16 cellular contexts compared by ENCODE assay signal in genomic region chr15:63368503-63368902, GRCh38. TPM values are rescaled to one million over a fixed set of nuclear protein-coding genes. Genes with fewer than 3 reads are reported as not detected.
DNase-seq lines count a peak whose midpoint lies in the region; ATAC-seq and TF ChIP-seq lines count a peak whose summit lies in the region.
"Had no signal": no experiment of that assay in that cellular context is flagged by ENCODE, and none has a peak within 500 bp of the region (broad histone marks: within the 10 kb centered on the region; RNA-seq: fewer than 3 reads in every experiment).

No MANE protein-coding gene starts in this region.

- WGBS in esophagus squamous epithelium, 2 donors, result no CpG with 5 or more reads among the region's 7 CpGs
- WGBS in transverse colon (ENCODE audit: low coverage in 1 of 2), 2 donors, result 91 to 100% methylated on average over 1 to 7 of the region's 7 CpGs

- H3K9me3 ChIP-seq in esophagus squamous epithelium (no peaks in the 10 kb centered on the region), mucosa of rectum (ENCODE audit: control insufficient read depth in 2 of 2, low read length in 2 of 2) (no peaks in the 10 kb centered on the region), transverse colon (no peaks in the 10 kb centered on the region)
- H3K9me3 ChIP-seq: BE2C had no signal

- H3K27ac ChIP-seq in esophagus squamous epithelium (peak overlapping the region; percentile 70 to 90 (median 84)), mucosa of rectum (ENCODE audit: low read depth in 2 of 2, low read length in 2 of 2) (peak overlapping the region; percentile 72 to 81), transverse colon (peak overlapping the region; percentile 62 to 76 (median 70))

- no peak for TF ChIP-seq EP300 in transverse colon (IDR thresholded peaks at IDR 0.05; ENCODE audit: low read depth)

- peak overlapping the region in 1 of 2 donors; percentile 1 for H3K9ac ChIP-seq in mucosa of rectum (ENCODE audit: low read depth in 1 of 2, low read length in 2 of 2)

- peaks cover 0 to 7% (median 0%) of the 10 kb centered on the region in 3 donors for H3K36me3 ChIP-seq in esophagus squamous epithelium
- H3K36me3 ChIP-seq in mucosa of rectum (ENCODE audit: control insufficient read depth in 2 of 2, insufficient read depth in 2 of 2, low read length in 2 of 2), result peaks cover 13 to 14% of the 10 kb centered on the region in 2 donors
- no peaks in the 10 kb centered on the region for H3K36me3 ChIP-seq in transverse colon
- H3K36me3 ChIP-seq: BE2C had no signal

- peaks cover 41 to 92% (median 74%) of the 10 kb centered on the region in 3 donors for H3K4me1 ChIP-seq in esophagus squamous epithelium
- peaks cover 26 to 37% of the 10 kb centered on the region in 2 donors for H3K4me1 ChIP-seq in mucosa of rectum (ENCODE audit: control insufficient read depth in 2 of 2, insufficient read depth in 2 of 2, low read length in 2 of 2)
- peaks cover 2 to 50% (median 32%) of the 10 kb centered on the region in 4 donors for H3K4me1 ChIP-seq in transverse colon
- H3K4me1 ChIP-seq: BE2C had no signal

- H3K4me3 ChIP-seq in esophagus squamous epithelium, result no peak overlapping the region
- no peak overlapping the region for H3K4me3 ChIP-seq in mucosa of rectum (ENCODE audit: low read length in 2 of 2)
- H3K4me3 ChIP-seq in transverse colon, result no peak overlapping the region

- TF ChIP-seq POLR2A in esophagus squamous epithelium (IDR thresholded peaks at IDR 0.05) (no peak), transverse colon (IDR thresholded peaks at IDR 0.05) (no peak)

- in situ Hi-C loops in transverse colon (cut with MboI; ENCODE audit: low pct_ligation_motif_present in 1 of 4, low pct_unique_long_range_greater_than_20kb in 1 of 4, low sequenced_read_pairs in 3 of 4), result no loop called here

- no peak for TF ChIP-seq CTCF in esophagus squamous epithelium (IDR thresholded peaks at IDR 0.05)
- no peak for TF ChIP-seq CTCF in transverse colon (IDR thresholded peaks at IDR 0.05)
- no peak for TF ChIP-seq CTCF in GM20000 (IDR thresholded peaks at IDR 0.05; ENCODE audit: extremely low read depth, missing control alignments)

- no peak for ATAC-seq in GM18861 (IDR thresholded peaks at IDR 0.05; ENCODE audit: unreplicated experiment)
- ATAC-seq: PC-3 had no signal

- intact Hi-C loops in esophagus squamous epithelium (cut with DNase I) (no loop called here), transverse colon (cut with DNase I; ENCODE audit: low total_unique reads) (no loop called here)

- peak; percentile 38 for DNase-seq in activated effector memory CD4-positive, alpha-beta T cell treated with anti-CD3 and anti-CD28 coated beads, Interleukin-2, amount 50 U/mL, for 16 hours
- DNase-seq in activated effector memory CD4-positive, alpha-beta T cell treated with Interleukin-2 at 50 U/mL for 16 hours, result no peak
- DNase-seq in esophagus squamous epithelium (lab: John Stamatoyannopoulos, UW), result no peak
- no peak for DNase-seq in transverse colon
- no peak for DNase-seq in GM20000 (ENCODE audit: low spot score)
- no peak for DNase-seq in NCI-H1092 treated with DMSO at 0.1 percent for 48 hours (lab: John Stamatoyannopoulos, UW)
- DNase-seq: BE2C; CD4-positive, alpha-beta memory T cell; DMS79; KG1; NCI-H146; NCI-H2081; NCI-H82; PC-3 had no signal

- no peaks in the 10 kb centered on the region for H3K27me3 ChIP-seq in esophagus squamous epithelium
- no peaks in the 10 kb centered on the region for H3K27me3 ChIP-seq in mucosa of rectum (ENCODE audit: control insufficient read depth in 2 of 2, insufficient read depth in 2 of 2, low read length in 2 of 2)
- no peaks in the 10 kb centered on the region for H3K27me3 ChIP-seq in transverse colon

RNA-seq across cellular contexts. Expression of gene CA12, which starts 13.1 kb away (rescaled TPM):
- total RNA-seq in esophagus squamous epithelium (100 to 1,000 TPM; 126 to 156 (median 143) TPM), transverse colon (100 to 1,000 TPM; 121 to 392 (median 329) TPM)
- total RNA-seq: CD4-positive, alpha-beta memory T cell had no signal
